In the genomic region with DNA sequence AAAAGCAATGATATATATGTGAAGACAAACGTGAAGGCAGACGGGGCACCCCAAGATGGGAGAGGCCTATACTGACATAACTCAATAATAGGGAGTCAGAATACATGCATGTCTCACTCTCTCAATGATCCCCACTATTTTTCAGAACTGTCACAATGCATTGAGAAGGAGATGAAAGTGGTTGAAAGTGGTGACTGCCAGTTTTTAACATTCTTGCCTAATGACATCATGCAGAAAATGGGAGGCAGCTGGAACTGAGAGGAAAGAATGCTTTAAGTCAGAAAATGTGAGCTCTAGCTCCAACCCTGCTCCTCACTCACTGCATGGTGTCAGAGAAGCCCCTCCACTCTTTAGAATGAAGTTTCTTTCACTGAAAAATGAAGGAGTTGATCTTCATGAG, we compare ENCODE assay signal across 19 cellular contexts. TPM values are rescaled to one million over a fixed set of nuclear protein-coding genes. Genes with fewer than 3 reads are reported as not detected.
DNase-seq lines count a peak whose midpoint lies in the region; ATAC-seq, FAIRE-seq and TF ChIP-seq lines count a peak whose summit lies in the region.
"Had no signal": no experiment of that assay in that cellular context is flagged by ENCODE, and none has a peak within 500 bp of the region (broad histone marks: within the 10 kb centered on the region; RNA-seq: fewer than 3 reads in every experiment).

No MANE protein-coding gene starts in this region.

- DNase-seq in AG10803 (ENCODE audit: low read depth) (peak; percentile 63), H1 (ENCODE audit: low read depth in 1 of 2, low spot score in 2 of 2) (no peak), myocyte (ENCODE audit: low read depth) (peak; percentile 34), putamen (ENCODE audit: low spot score) (no peak), GM19240 (ENCODE audit: insufficient read length, low spot score) (no peak), LoVo (ENCODE audit: low spot score) (no peak)
- DNase-seq: activated CD8-positive, alpha-beta memory T cell treated with anti-CD3 and anti-CD28 coated beads, Interleukin-2, amount 50 U/mL, for 48 hours; activated naive CD8-positive, alpha-beta T cell treated with anti-CD3 and anti-CD28 coated beads, Interleukin-2, amount 10 ng/mL, durations not matched to agents 7 days and 5 days; cortex of kidney; NCI-H1105; NCI-H510A; ovary; stimulated activated CD4-positive, alpha-beta T cell treated with anti-CD3 and anti-CD28 coated beads, Interleukin-2, amount 100 ng/mL, for 48 hours had no signal

- no peak overlapping the region for H3K18ac ChIP-seq in H1 (ENCODE audit: extremely low read depth, low read length)

- H4K5ac ChIP-seq in H1 (ENCODE audit: insufficient read length, low read depth, low read length), result no peak overlapping the region

- H4K91ac ChIP-seq in H1 (replicated peaks; ENCODE audit: insufficient read length, low read length), result no peak overlapping the region

- no peak overlapping the region; the same call in 1 of the 2 replicates for H3K27ac ChIP-seq in H1 (ENCODE audit: low read depth, low read length)
- H3K27ac ChIP-seq: ovary, RWPE1 had no signal

- H3K4me2 ChIP-seq in H1 (ENCODE audit: insufficient read depth in 1 of 2, low read depth in 2 of 2, low read length in 2 of 2), result no peak overlapping the region

- H3K56ac ChIP-seq in H1 (replicated peaks; ENCODE audit: insufficient read length, low read depth, low read length), result no peak overlapping the region

- CTCF ChIA-PET in H1 (lab: Charles Lee; ENCODE audit: partially characterized antibody), result interaction anchor here (0.8 to 1.0 kb wide), 2 partner anchors 15 to 205 kb away, joined by 3 read pairs; no protein-coding TSS in a partner anchor

- no peaks in the 10 kb centered on the region for H3K27me3 ChIP-seq in H1 (replicated peaks in 1 of 4; ENCODE audit: control insufficient read depth in 3 of 4, extremely low read depth in 1 of 4, insufficient read depth in 3 of 4, low read length in 3 of 4)

- H3K14ac ChIP-seq in H1 (ENCODE audit: insufficient read length), result no peak overlapping the region

- ATAC-seq in GM21367 (IDR thresholded peaks at IDR 0.05; ENCODE audit: unreplicated experiment), result no peak
- ATAC-seq: stimulated activated memory B cell treated with anti-CD40 and anti-IgM and Interleukin-4, amounts not matched to agents 10 μg/mL and 1 μg/mL and 100 μg/mL, for 72 hours had no signal

- H4K20me1 ChIP-seq in H1 (replicated peaks in 1 of 2; ENCODE audit: control insufficient read depth in 1 of 2, insufficient read depth in 2 of 2, low read length in 2 of 2), result no peaks in the 10 kb centered on the region

- H3K4me3 ChIP-seq in AG10803 (ENCODE audit: low read length), result no peak overlapping the region
- no peak overlapping the region for H3K4me3 ChIP-seq in H1 (ENCODE audit: extremely low read depth in 1 of 4, insufficient read depth in 2 of 4, low read depth in 3 of 4, low read length in 4 of 4)
- H3K4me3 ChIP-seq: ovary had no signal

- H3K79me2 ChIP-seq in H1 (ENCODE audit: control insufficient read depth in 1 of 2, insufficient read depth in 2 of 2, low read length in 2 of 2), result no peaks in the 10 kb centered on the region

- FAIRE-seq in H1 (lab: Jason Lieb, UNC), result peak; percentile 57
- FAIRE-seq: TTC549 had no signal

- POLR2A ChIA-PET in H1 (lab: Charles Lee; ENCODE audit: partially characterized antibody), result interaction anchor here (1.1 kb wide), 1 partner anchor 55 kb away, joined by 3 read pairs; the partner anchor contains the start of gene P2RY1

- no peak overlapping the region for H2BK5ac ChIP-seq in H1 (ENCODE audit: low read depth, low read length)

- TF ChIP-seq POLR2A in H1 (IDR thresholded peaks at IDR 0.05; ENCODE audit: control extremely low read depth in 1 of 2, low read depth in 2 of 2, low read length in 2 of 2), result no peak

- no peak overlapping the region for H2AK5ac ChIP-seq in H1 (ENCODE audit: low read depth, low read length)

- no peak for TF ChIP-seq RAD21 in Ishikawa (IDR thresholded peaks at IDR 0.05; ENCODE audit: low read depth)
- no peak for TF ChIP-seq RAD21 in H1 (IDR thresholded peaks at IDR 0.05 in 1 of 2, conservative IDR thresholded peaks at IDR 0.05 in 1 of 2; ENCODE audit: low read depth in 2 of 2, low read length in 2 of 2)

- H2BK20ac ChIP-seq in H1 (ENCODE audit: low read length), result no peak overlapping the region

- WGBS in H1 (ENCODE audit: extremely low coverage in 1 of 2, insufficient coverage in 1 of 2, insufficient read length in 1 of 2, insufficient replicate concordance in 2 of 2, low coverage in 1 of 2, low lambda C conversion rate in 2 of 2, missing lambda C conversion rate in 1 of 2), 2 experiments, result 79% methylated on average over 2 of the region's 2 CpGs; no CpG with 5 or more reads in 1 of the 2 experiments

- TF ChIP-seq CTCF in AG10803 (conservative IDR thresholded peaks at IDR 0.05; ENCODE audit: low read length) (no peak), H1 (IDR thresholded peaks at IDR 0.05; ENCODE audit: control extremely low read depth in 1 of 3, insufficient read depth in 1 of 3, low read depth in 1 of 3, low read length in 3 of 3) (no peak)

- no peak for TF ChIP-seq EP300 in Ishikawa (IDR thresholded peaks at IDR 0.05; ENCODE audit: borderline replicate concordance)
- no peak for TF ChIP-seq EP300 in H1 (IDR thresholded peaks at IDR 0.05; ENCODE audit: borderline replicate concordance in 1 of 2, low read depth in 2 of 2, low read length in 2 of 2)

- no peak overlapping the region for H2BK12ac ChIP-seq in H1 (ENCODE audit: low read depth, low read length)

- no peaks in the 10 kb centered on the region for H3K9me3 ChIP-seq in H1 (ENCODE audit: insufficient read depth in 2 of 2, low read depth in 1 of 2, low read length in 1 of 2)
- H3K9me3 ChIP-seq: ovary had no signal

- H3K36me3 ChIP-seq in H1 (ENCODE audit: control insufficient read depth in 2 of 4, insufficient read depth in 4 of 4, low read length in 3 of 4), result no peaks in the 10 kb centered on the region
- H3K36me3 ChIP-seq: ovary had no signal

- no peak overlapping the region for H2BK15ac ChIP-seq in H1 (ENCODE audit: low read length)

- H3K79me1 ChIP-seq in H1 (ENCODE audit: low read depth, low read length), result no peaks in the 10 kb centered on the region

- H2AFZ ChIP-seq in H1 (ENCODE audit: low read length), result peak overlapping the region; percentile 42; the same call in 1 of the 2 replicates

- no peak overlapping the region for H3K9ac ChIP-seq in H1 (replicated peaks in 1 of 4; ENCODE audit: extremely low read depth in 1 of 4, low read depth in 3 of 4, low read length in 3 of 4)

- H3K4ac ChIP-seq in H1 (replicated peaks; ENCODE audit: insufficient read length, low read depth, low read length), result no peak overlapping the region

- H4K8ac ChIP-seq in H1 (ENCODE audit: extremely low read depth, insufficient read depth, low read length), result no peak overlapping the region

- no peaks in the 10 kb centered on the region; a peak in 1 of 7 replicates for H3K4me1 ChIP-seq in H1 (replicated peaks in 1 of 4; ENCODE audit: control insufficient read depth in 3 of 4, insufficient read depth in 4 of 4, low read length in 3 of 4)

- H3K23me2 ChIP-seq in H1 (ENCODE audit: low read depth, low read length), result no peaks in the 10 kb centered on the region

- H2BK120ac ChIP-seq in H1 (replicated peaks; ENCODE audit: low read depth, low read length), result no peak overlapping the region

- no peak overlapping the region for H3K23ac ChIP-seq in H1 (ENCODE audit: insufficient read length)

TF ChIP-seq in Ishikawa, 13 proteins besides CTCF, POLR2A, EP300 and RAD21:
- TF ChIP-seq TEAD4 (IDR thresholded peaks at IDR 0.05) (peak; percentile 46), TAF1 (IDR thresholded peaks at IDR 0.05; ENCODE audit: low read depth) (no peak)

TF ChIP-seq in H1, 55 proteins besides CTCF, POLR2A, EP300 and RAD21:
- peak; percentile 88 for TF ChIP-seq JUND (IDR thresholded peaks at IDR 0.05; ENCODE audit: low read length)
- TF ChIP-seq SRF (IDR thresholded peaks at IDR 0.05; ENCODE audit: low read depth, low read length), result no peak
- no peak for TF ChIP-seq NRF1 (IDR thresholded peaks at IDR 0.05; ENCODE audit: low read depth, low read length)
- TF ChIP-seq E2F6 (IDR thresholded peaks at IDR 0.05), result no peak
- TF ChIP-seq, protein P1, sequence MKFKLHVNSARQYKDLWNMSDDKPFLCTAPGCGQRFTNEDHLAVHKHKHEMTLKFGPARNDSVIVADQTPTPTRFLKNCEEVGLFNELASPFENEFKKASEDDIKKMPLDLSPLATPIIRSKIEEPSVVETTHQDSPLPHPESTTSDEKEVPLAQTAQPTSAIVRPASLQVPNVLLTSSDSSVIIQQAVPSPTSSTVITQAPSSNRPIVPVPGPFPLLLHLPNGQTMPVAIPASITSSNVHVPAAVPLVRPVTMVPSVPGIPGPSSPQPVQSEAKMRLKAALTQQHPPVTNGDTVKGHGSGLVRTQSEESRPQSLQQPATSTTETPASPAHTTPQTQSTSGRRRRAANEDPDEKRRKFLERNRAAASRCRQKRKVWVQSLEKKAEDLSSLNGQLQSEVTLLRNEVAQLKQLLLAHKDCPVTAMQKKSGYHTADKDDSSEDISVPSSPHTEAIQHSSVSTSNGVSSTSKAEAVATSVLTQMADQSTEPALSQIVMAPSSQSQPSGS (IDR thresholded peaks at IDR 0.05; ENCODE audit: low read length), result 0 out of 2 replicates have a peak, but pooled peaks have one; percentile 37
- TF ChIP-seq JUN (IDR thresholded peaks at IDR 0.05; ENCODE audit: low read depth, low read length), result peak; percentile 80
- TF ChIP-seq TEAD4 (IDR thresholded peaks at IDR 0.05; ENCODE audit: low read depth, low read length), result peak; percentile 60; the same call in 1 of the 2 replicates

RNA-seq across cellular contexts. Expression of gene P2RY1, which starts 55.3 kb away (rescaled TPM):
- 25.2 and 28.3 TPM in 2 replicates for total RNA-seq in H1 (2021; fragmentation: NEBNext Ultra II Directional; extraction: Animal tissue kit (Norgen Biotek cat#: 25700))
- 6.5 and 6.8 TPM in 2 replicates for polyA plus RNA-seq in H1 (2011; rRNA removed)
- 7.3 TPM for polyA plus RNA-seq in H1 (2011; cell fraction: cytosol; rRNA removed)
- polyA plus RNA-seq in H1 (2011; cell fraction: nucleus; rRNA removed), result 8.2 TPM
- polyA plus RNA-seq in H1 (2012, experiment 1 of 2), result 6.6 to 12.8 TPM (median 8.4 TPM) in 4 replicates
- polyA plus RNA-seq in H1 (2012, experiment 2 of 2), result 0.85 TPM
- polyA plus RNA-seq in H1 (2013, experiment 1 of 2), result 31.6 TPM
- polyA plus RNA-seq in H1 (2013, experiment 2 of 2), result 31.9 TPM
- 18.1 and 23.0 TPM in 2 replicates for polyA minus RNA-seq in H1 (2011; rRNA and poly(A)+ RNA removed)
- 13.9 TPM for polyA minus RNA-seq in H1 (2011; cell fraction: cytosol; rRNA and poly(A)+ RNA removed)
- 30.6 TPM for polyA minus RNA-seq in H1 (2011; cell fraction: nucleus; rRNA and poly(A)+ RNA removed)
- total RNA-seq in myocyte, result not detected in 2 replicates
- not detected for polyA plus RNA-seq in myocyte (2012)
- polyA plus RNA-seq: BJ had no signal

Comparison
In these comparisons a context has a peak if more than half of its experiments do, and no peak if none do; other contexts are left out.
1. DNase-seq: peak in AG10803 (single experiment) and myocyte (single experiment); none in H1 (0 of 2), putamen (single experiment), GM19240 (single experiment) and LoVo (single experiment).
2. RNA of gene P2RY1, which starts 55.3 kb away (total RNA-seq): 25.2 to 28.3 TPM in H1; not detected in myocyte; every median in the first group is over 10 times any median in the second.